In the genomic region with DNA sequence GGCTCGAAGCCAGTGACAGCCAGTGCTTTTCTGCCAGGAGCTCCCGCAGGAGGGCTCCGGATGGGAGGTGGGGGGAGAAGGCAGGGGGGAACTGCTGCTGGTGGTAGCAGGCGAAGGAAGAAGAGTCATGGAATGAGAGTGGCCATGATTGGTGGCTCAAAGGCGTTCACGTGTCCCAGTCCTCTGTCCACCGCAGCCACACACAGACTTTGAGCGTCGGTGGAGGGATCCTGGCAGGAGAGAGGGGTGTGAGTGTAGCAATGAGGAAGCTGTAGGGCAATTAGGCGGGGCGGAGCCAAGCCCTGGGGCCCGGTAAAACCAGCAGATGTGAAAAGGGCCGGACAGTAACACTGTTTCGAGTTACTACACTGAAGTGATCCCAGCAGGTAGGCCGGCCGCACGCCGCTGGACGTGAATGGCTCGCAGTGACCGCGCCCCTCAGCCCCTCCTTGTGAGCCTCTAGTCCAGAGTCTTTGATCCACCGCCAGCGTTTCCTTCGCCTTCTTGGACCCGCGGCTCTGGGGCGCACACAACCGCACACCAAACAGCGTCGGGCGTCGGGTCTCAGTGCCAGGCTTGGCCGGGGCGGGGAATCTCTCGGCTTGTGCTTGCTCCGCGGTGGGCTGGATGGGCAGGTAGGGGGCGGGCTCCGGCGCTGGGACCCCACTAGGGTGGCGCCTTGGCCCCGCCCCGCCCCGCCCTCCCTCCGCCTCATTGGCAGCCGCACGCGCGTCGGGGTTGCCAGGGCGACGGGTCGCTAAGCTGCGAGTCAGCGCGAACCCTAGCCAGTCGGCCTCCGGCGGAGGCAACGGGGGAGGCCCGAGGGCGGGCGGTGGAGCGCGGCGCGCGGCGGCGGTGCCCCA, we compare ENCODE assay signal across 8 cellular contexts. TPM values are rescaled to one million over a fixed set of nuclear protein-coding genes. Genes with fewer than 3 reads are reported as not detected.
DNase-seq lines count a peak whose midpoint lies in the region; ATAC-seq and TF ChIP-seq lines count a peak whose summit lies in the region.

LRRC10B (plus strand) TSS at position 788 of the 863 bp plus-strand sequence. CDS start 250 bp downstream, outside the sequence.

- intact Hi-C loops in activated CD4-positive, alpha-beta memory T cell treated with anti-CD3 and anti-CD28 coated beads for 36 hours (cut with micrococcal nuclease) = loop anchor here (2.0 kb wide), 1 partner anchor 61 kb away; no protein-coding TSS in a partner anchor
- intact Hi-C loops in head of caudate nucleus (cut with DNase I) (no loop called here), sigmoid colon (cut with DNase I) (no loop called here), ovary (cut with DNase I) (loop anchor here in 1 of 4 donors (2.0 kb wide), 1 partner anchor 29 kb away; no protein-coding TSS in a partner anchor)

- WGBS in sigmoid colon, 2 donors = 1 to 2% methylated on average over 71 of the region's 71 CpGs
- 2 to 6% (median 4%) methylated on average over 37 to 71 of the region's 71 CpGs for WGBS in ovary, 3 donors

- peaks cover 8% of the 10 kb centered on the region for H3K4me1 Mint-ChIP-seq in activated CD4-positive, alpha-beta memory T cell treated with anti-CD3 and anti-CD28 coated beads for 36 hours (ENCODE audit: low read depth)

- peak within 1 kb of the TSS; percentile 40 for H3K4me3 Mint-ChIP-seq in activated CD4-positive, alpha-beta memory T cell treated with anti-CD3 and anti-CD28 coated beads for 36 hours

- TF ChIP-seq CTCF in sigmoid colon (IDR thresholded peaks at IDR 0.05) = no peak
- TF ChIP-seq CTCF in ovary (IDR thresholded peaks at IDR 0.05) = no peak

- H3K36me3 Mint-ChIP-seq in activated CD4-positive, alpha-beta memory T cell treated with anti-CD3 and anti-CD28 coated beads for 36 hours = no peaks in the 10 kb centered on the region

- peaks cover 9 to 55% (median 39%) of the 10 kb centered on the region in 3 donors for H3K27me3 ChIP-seq in sigmoid colon
- peaks cover 3% of the 10 kb centered on the region for H3K27me3 ChIP-seq in ovary

- H3K27ac ChIP-seq in sigmoid colon = peak within 1 kb of the TSS in 3 of 4 donors; percentile 59 to 81 (median 76)
- H3K27ac ChIP-seq in ovary = peak within 1 kb of the TSS in 1 of 2 donors; percentile 8

- TF ChIP-seq EP300 in sigmoid colon (IDR thresholded peaks at IDR 0.05) = no peak
- TF ChIP-seq EP300 in ovary (IDR thresholded peaks at IDR 0.05) = no peak

- H3K27me3 Mint-ChIP-seq in activated CD4-positive, alpha-beta memory T cell treated with anti-CD3 and anti-CD28 coated beads for 36 hours = peaks cover 40% of the 10 kb centered on the region

- H3K36me3 ChIP-seq in sigmoid colon (no peaks in the 10 kb centered on the region), ovary (no peaks in the 10 kb centered on the region)

- CTCF ChIA-PET in activated CD4-positive, alpha-beta memory T cell treated with anti-CD3 and anti-CD28 coated beads for 36 hours (lab: Charles Lee) = interaction anchor here (0.6 to 5.3 kb wide), 11 partner anchors 9 to 130 kb away, joined by 3 to 49 read pairs (median 5); partner anchors contain the start of genes CPSF7 and SDHAF2

- H3K4me1 ChIP-seq in sigmoid colon = peaks cover 0 to 33% (median 31%) of the 10 kb centered on the region in 4 donors
- peaks cover 2% of the 10 kb centered on the region for H3K4me1 ChIP-seq in ovary (ENCODE audit: insufficient read depth)

- TF ChIP-seq POLR2A in sigmoid colon (IDR thresholded peaks at IDR 0.05) (no peak), ovary (IDR thresholded peaks at IDR 0.05) (no peak)

- no peak within 1 kb of the TSS for H3K27ac Mint-ChIP-seq in activated CD4-positive, alpha-beta memory T cell treated with anti-CD3 and anti-CD28 coated beads for 36 hours

- POLR2A ChIA-PET in activated CD4-positive, alpha-beta memory T cell treated with anti-CD3 and anti-CD28 coated beads for 36 hours (lab: Charles Lee) = no interaction called here

- H3K9me3 ChIP-seq in sigmoid colon (no peaks in the 10 kb centered on the region), ovary (no peaks in the 10 kb centered on the region)

- H3K4me3 ChIP-seq in sigmoid colon (peak within 1 kb of the TSS; percentile 4 to 47 (median 36)), ovary (no peak within 1 kb of the TSS)

- no peak for ATAC-seq in GM21447 (IDR thresholded peaks at IDR 0.05; ENCODE audit: unreplicated experiment)

- DNase-seq in Daoy (ENCODE audit: low read depth) (peak; percentile 80), NCI-H1048 (lab: John Stamatoyannopoulos, UW) (peak; percentile 63), head of caudate nucleus (peak in 41 of 42 donors; percentile 52 to 88 (median 76)), sigmoid colon (no peak), ovary (no peak), H4 (ENCODE audit: low spot score) (no peak)
- peak; percentile 60 for DNase-seq in activated CD4-positive, alpha-beta memory T cell treated with anti-CD3 and anti-CD28 coated beads for 36 hours

- no peaks in the 10 kb centered on the region for H3K9me3 Mint-ChIP-seq in activated CD4-positive, alpha-beta memory T cell treated with anti-CD3 and anti-CD28 coated beads for 36 hours

RNA-seq across cellular contexts. Expression of gene LRRC10B, which starts in this region (rescaled TPM):
- 0.23 and 1.8 TPM in 2 replicates for total RNA-seq in Daoy (2014; rRNA removed; shearing (Covaris generic))
- not detected for total RNA-seq in activated CD4-positive, alpha-beta memory T cell treated with anti-CD3 and anti-CD28 coated beads for 36 hours
- 1 to 10 TPM in 2 of 4 donors, under 1 TPM in 2; 0.71 to 4.4 (median 1.3) TPM for total RNA-seq in sigmoid colon
- 1 to 10 TPM in 1 of 3 donors, not detected in 2; 1.1 TPM for polyA plus RNA-seq in sigmoid colon
- 10 to 100 TPM in 1 of 7 donors, 1 to 10 TPM in 3, under 1 TPM in 3; 0.45 to 23.0 (median 1.4) TPM for total RNA-seq in ovary
- 1 to 10 TPM in 1 of 2 donors, under 1 TPM in 1; 0.48 to 1.7 TPM for polyA plus RNA-seq in ovary
- not detected in 2 replicates for total RNA-seq in H4 (2014; rRNA removed; shearing (Covaris generic))

Comparison
In these comparisons a context has a peak if more than half of its experiments do, and no peak if none do; other contexts are left out.
1. Peak in DNase-seq in activated CD4-positive, alpha-beta memory T cell treated with anti-CD3 and anti-CD28 coated beads for 36 hours; RNA of the gene not detected or under 1 TPM.
2. DNase-seq: peak in Daoy (single experiment), NCI-H1048 (single experiment) and head of caudate nucleus (41 of 42); none in sigmoid colon (single experiment), ovary (0 of 5) and H4 (single experiment).